In the genomic region with DNA sequence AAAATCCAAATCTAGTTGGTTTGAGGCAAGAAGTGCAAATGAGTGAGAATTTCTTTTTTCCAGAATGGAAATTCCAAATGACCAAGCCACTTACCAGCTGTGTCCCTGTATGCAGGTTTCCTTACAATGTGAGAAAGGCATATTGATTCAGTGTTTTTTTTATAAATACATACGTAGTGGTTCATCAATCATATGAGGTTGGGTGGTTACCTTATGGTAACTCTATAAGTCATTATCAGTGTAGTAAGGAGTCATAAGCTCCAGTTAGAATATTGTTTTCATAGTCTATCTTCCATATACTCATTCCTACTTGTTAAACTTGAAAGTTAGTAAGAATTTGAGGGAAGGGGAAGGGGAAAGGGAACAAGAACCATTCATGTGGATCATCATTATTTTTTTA, we compare ENCODE assay signal across 28 cellular contexts.
"Had no signal": no experiment of that assay in that cellular context is flagged by ENCODE, and none has a peak within 500 bp of the region (broad histone marks: within the 10 kb centered on the region; RNA-seq: fewer than 3 reads in every experiment).

No MANE protein-coding gene starts in this region.

- ATAC-seq: esophagus mucosa; gastroesophageal sphincter; heart right ventricle; left cardiac atrium; left lung; mucosa of descending colon; natural killer cell treated with Interleukin-12 subunit alpha and Interleukin-12 subunit beta and Interleukin-15 and Interleukin-18, amount 100 ng/mL, for 72 hours; pancreas; right lobe of liver; upper lobe of right lung had no signal

- H3K4me1 Mint-ChIP-seq: mesothelial cell of epicardium, neural crest cell had no signal

- H3K27me3 ChIP-seq: gastroesophageal sphincter, heart right ventricle, left lung, neutrophil, pancreas, right lobe of liver, transverse colon, upper lobe of right lung, uterus had no signal

- H3K27ac Mint-ChIP-seq: mesothelial cell of epicardium; natural killer cell treated with Interleukin-12 subunit alpha and Interleukin-12 subunit beta and Interleukin-15 and Interleukin-18, amount 100 ng/mL, for 72 hours had no signal

- H3K36me3 Mint-ChIP-seq: mesothelial cell of epicardium; naive B cell; natural killer cell treated with Interleukin-12 subunit alpha and Interleukin-12 subunit beta and Interleukin-15 and Interleukin-18, amount 100 ng/mL, for 72 hours had no signal

- H3K4me3 ChIP-seq: gastroesophageal sphincter, heart right ventricle, left lung, mucosa of descending colon, pancreas, right lobe of liver, thoracic aorta, transverse colon, upper lobe of right lung, uterus had no signal

- H3K9me3 Mint-ChIP-seq: mesothelial cell of epicardium; natural killer cell treated with Interleukin-12 subunit alpha and Interleukin-12 subunit beta and Interleukin-15 and Interleukin-18, amount 100 ng/mL, for 72 hours; neural crest cell had no signal

- H3K27ac ChIP-seq: epithelial cell of prostate, gastroesophageal sphincter, heart right ventricle, left lung, neutrophil, pancreas, right lobe of liver, thoracic aorta, transverse colon, upper lobe of right lung, uterus had no signal

- H3K27me3 Mint-ChIP-seq: naive B cell; natural killer cell treated with Interleukin-12 subunit alpha and Interleukin-12 subunit beta and Interleukin-15 and Interleukin-18, amount 100 ng/mL, for 72 hours had no signal

- H3K36me3 ChIP-seq: gastroesophageal sphincter, heart right ventricle, left lung, neutrophil, pancreas, right lobe of liver, thoracic aorta, transverse colon, upper lobe of right lung, uterus had no signal

- H3K4me1 ChIP-seq: pancreas, right lobe of liver, transverse colon, upper lobe of right lung, uterus had no signal

- DNase-seq: cortex of kidney; effector CD4-positive, alpha-beta T cell; foreskin fibroblast; glutamatergic neuron; heart right ventricle; hippocampal formation; left cardiac atrium; left lung; mesenchymal stem cell; mucosa of descending colon; naive B cell; pancreas; right lobe of liver; small intestine; stimulated activated CD4-positive, alpha-beta T cell treated with anti-CD3 and anti-CD28 coated beads, Interleukin-15, amount 100 ng/mL, for 24 hours; stimulated activated CD4-positive, alpha-beta T cell treated with anti-CD3 and anti-CD28 coated beads, Interleukin-2, amount 100 ng/mL, for 48 hours; stimulated activated naive CD4-positive, alpha-beta T cell; transverse colon; upper lobe of right lung; uterus had no signal

- H3K4me3 Mint-ChIP-seq: mesothelial cell of epicardium; natural killer cell treated with Interleukin-12 subunit alpha and Interleukin-12 subunit beta and Interleukin-15 and Interleukin-18, amount 100 ng/mL, for 72 hours; neural crest cell had no signal
